Comparison of ENCODE assay signal across 23 cellular contexts in the genomic region with DNA sequence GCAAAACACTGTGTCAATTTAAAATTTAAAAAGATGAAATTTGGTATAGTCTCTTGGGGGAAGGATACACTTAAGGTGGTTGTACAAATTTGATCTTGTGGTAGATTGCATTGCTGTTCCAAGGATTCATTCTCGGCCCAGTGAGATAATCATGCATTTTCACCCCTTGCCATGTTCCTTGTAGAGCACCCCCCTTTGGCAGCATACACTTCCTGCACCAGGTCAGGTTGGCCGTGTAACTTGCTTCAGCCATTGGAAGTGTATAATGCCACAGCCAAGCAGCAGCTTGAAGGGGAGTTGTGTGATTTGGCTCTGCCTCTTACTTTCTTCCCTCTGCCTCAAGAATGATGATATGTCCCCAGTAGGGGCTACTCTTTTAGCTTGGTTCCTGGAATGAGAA. TPM values are rescaled to one million over a fixed set of nuclear protein-coding genes. Genes with fewer than 3 reads are reported as not detected.
A peak's percentile ranks its signal among the peaks of the same experiment; 100 is the strongest.
DNase-seq lines count a peak whose midpoint lies in the region; ATAC-seq, FAIRE-seq and TF ChIP-seq lines count a peak whose summit lies in the region.
"Had no signal": no experiment of that assay in that cellular context is flagged by ENCODE, and none has a peak within 500 bp of the region (broad histone marks: within the 10 kb centered on the region; RNA-seq: fewer than 3 reads in every experiment).

No MANE protein-coding gene starts in this region.

- H3K4me3 ChIP-seq in NB4 (ENCODE audit: low read depth, low read length), result no peak overlapping the region
- H3K4me3 ChIP-seq in retinal pigment epithelial cell (ENCODE audit: low read length), result no peak overlapping the region
- H3K4me3 ChIP-seq: GM12878, pancreas, sigmoid colon had no signal

- no peaks in the 10 kb centered on the region for H3K27me3 Mint-ChIP-seq in endothelial cell (ENCODE audit: unreplicated experiment)
- H3K27me3 Mint-ChIP-seq: B cell had no signal

- TF ChIP-seq CTCF in GM12872 (IDR thresholded peaks at IDR 0.05; ENCODE audit: insufficient read depth, low read depth, low read length) (0 out of 3 replicates have a peak, but pooled peaks have one; percentile 14), NB4 (IDR thresholded peaks at IDR 0.05; ENCODE audit: low read depth, low read length) (peak; percentile 28), endothelial cell (IDR thresholded peaks at IDR 0.05; ENCODE audit: unreplicated experiment) (peak; percentile 36), retinal pigment epithelial cell (conservative IDR thresholded peaks at IDR 0.05; ENCODE audit: low read depth, low read length) (peak; percentile 16)

- ATAC-seq in GM21576 (IDR thresholded peaks at IDR 0.05; ENCODE audit: unreplicated experiment), result no peak
- ATAC-seq: GM12878, pancreas, T-cell had no signal

- H3K36me3 Mint-ChIP-seq in endothelial cell (ENCODE audit: low read depth, unreplicated experiment), result no peaks in the 10 kb centered on the region
- H3K36me3 Mint-ChIP-seq: T-cell had no signal

- H3K9me3 Mint-ChIP-seq in endothelial cell (ENCODE audit: unreplicated experiment), result no peaks in the 10 kb centered on the region
- H3K9me3 Mint-ChIP-seq: T-cell had no signal

- no peak for FAIRE-seq in RCC 7860 (lab: Jason Lieb, UNC)
- FAIRE-seq: GM12878, pancreas had no signal

- H3K4me1 Mint-ChIP-seq in endothelial cell (ENCODE audit: unreplicated experiment), result no peaks in the 10 kb centered on the region
- H3K4me1 Mint-ChIP-seq: B cell, T-cell had no signal

- no peak overlapping the region for H3K27ac Mint-ChIP-seq in endothelial cell (ENCODE audit: unreplicated experiment)
- H3K27ac Mint-ChIP-seq: B cell, T-cell had no signal

- TF ChIP-seq POLR2A in NB4 (IDR thresholded peaks at IDR 0.05; ENCODE audit: extremely low read depth, insufficient read length), result no peak

- H3K4me3 Mint-ChIP-seq in endothelial cell (ENCODE audit: unreplicated experiment), result no peak overlapping the region
- H3K4me3 Mint-ChIP-seq: B cell, T-cell had no signal

- no peak for DNase-seq in NB4 (ENCODE audit: low read depth)
- no peak for DNase-seq in endothelial cell (ENCODE audit: low spot score)
- DNase-seq in retinal pigment epithelial cell (ENCODE audit: low read depth), result no peak
- DNase-seq in RCC 7860 (ENCODE audit: low spot score), result no peak
- no peak for DNase-seq in AG08395 (ENCODE audit: low spot score)
- DNase-seq: activated CD4-positive, alpha-beta T cell treated with anti-CD3 and anti-CD28 coated beads, Interleukin-2, amount 50 U/mL, for 48 hours; activated T-cell treated with anti-CD3 and anti-CD28 coated beads for 4 hours; amygdala; Caco-2; effector memory CD4-positive, alpha-beta T cell; islet precursor cell; NCI-H1105; NCI-H2081 treated with DMSO at 0.1 percent for 48 hours; NCI-H510A treated with DMSO at 0.1 percent for 48 hours; pancreas; SHP77 treated with DMSO at 0.1 percent for 48 hours; sigmoid colon; stimulated activated naive CD4-positive, alpha-beta T cell; T-cell had no signal

RNA-seq across cellular contexts. Expression of a gene that starts 21.9 kb away (rescaled TPM):
- 12.0 TPM for total RNA-seq in endothelial cell (ENCODE audit: unreplicated experiment)
